Comparison of ENCODE assay signal across 8 cellular contexts in the genomic region with DNA sequence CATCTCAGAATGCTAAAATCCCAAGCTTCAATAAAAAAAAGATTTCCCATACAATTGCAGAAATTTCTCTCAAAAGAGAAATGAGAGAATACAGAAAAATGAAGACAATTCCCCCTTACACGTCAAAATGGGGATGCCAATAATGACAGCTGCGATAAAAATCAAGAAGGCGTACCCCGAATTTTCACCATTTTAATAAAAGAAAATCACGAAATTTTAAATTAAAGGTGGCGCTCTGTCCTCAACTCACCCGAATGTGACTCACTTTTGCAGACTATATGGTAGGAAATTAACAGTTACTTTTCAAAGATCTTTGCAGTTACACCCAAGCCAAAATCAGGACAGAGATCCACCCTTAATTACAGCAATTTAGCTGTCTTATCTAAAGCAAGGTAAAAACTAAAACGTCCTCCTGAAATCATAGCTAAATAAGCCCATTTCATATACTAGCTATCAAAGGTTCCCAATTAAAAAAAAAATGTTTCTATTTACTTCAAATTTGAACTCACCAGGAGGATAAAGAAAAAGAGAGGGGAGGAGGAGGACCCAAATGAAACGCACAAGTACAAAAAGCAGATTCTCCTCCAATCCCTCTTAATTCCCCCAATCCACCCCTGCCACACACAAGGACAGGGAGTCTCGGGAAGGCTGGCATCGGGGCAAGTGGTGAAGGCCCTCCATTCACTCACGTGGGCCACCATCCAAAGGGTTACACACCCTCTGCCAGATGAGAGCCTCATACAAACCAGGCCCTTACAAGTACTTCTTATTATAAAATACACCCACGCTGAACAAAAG. TPM values are rescaled to one million over a fixed set of nuclear protein-coding genes. Genes with fewer than 3 reads are reported as not detected.
A peak's percentile ranks its signal among the peaks of the same experiment; 100 is the strongest.
DNase-seq lines count a peak whose midpoint lies in the region; ATAC-seq and TF ChIP-seq lines count a peak whose summit lies in the region.

No MANE protein-coding gene starts in this region.

- H3K27ac ChIP-seq in sigmoid colon: peak overlapping the region; percentile 97 to 100 (median 98)

- H3K9me3 ChIP-seq in sigmoid colon: no peaks in the 10 kb centered on the region

- peak; percentile 34 for DNase-seq in COLO668 (lab: John Stamatoyannopoulos, UW; ENCODE audit: unreplicated experiment)
- DNase-seq in HT1080 (ENCODE audit: low read depth): peak; percentile 61
- DNase-seq in WTC11 (ENCODE audit: low spot score): no peak
- peak; percentile 32 for DNase-seq in glomerular visceral epithelial cell (ENCODE audit: extremely low spot score)
- peak; percentile 70 for DNase-seq in sigmoid colon
- DNase-seq in NCI-H187 (lab: John Stamatoyannopoulos, UW): no peak

- POLR2A ChIA-PET in WTC11 (lab: Charles Lee): no interaction called here

- H3K4me3 ChIP-seq in sigmoid colon: peak overlapping the region; percentile 87 to 95 (median 90)

- H3K27me3 Mint-ChIP-seq in WTC11 (ENCODE audit: low read depth): peaks cover 46% of the 10 kb centered on the region

- intact Hi-C loops in sigmoid colon (cut with DNase I): loop anchor here (5.0 to 10.0 kb wide), 4 partner anchors 241 to 1148 kb away; partner anchors contain the start of gene DUSP6

- ATAC-seq in WTC11: no peak
- ATAC-seq in HG03095 (IDR thresholded peaks at IDR 0.05; ENCODE audit: unreplicated experiment): no peak
- ATAC-seq in GM21526 (IDR thresholded peaks at IDR 0.05; ENCODE audit: low FRiP score, unreplicated experiment): no peak

- peaks cover 0 to 27% (median 15%) of the 10 kb centered on the region in 4 donors for H3K4me1 ChIP-seq in sigmoid colon

- no peak for TF ChIP-seq EP300 in sigmoid colon (IDR thresholded peaks at IDR 0.05)

- no peaks in the 10 kb centered on the region for H3K36me3 Mint-ChIP-seq in WTC11

- H3K4me1 Mint-ChIP-seq in WTC11: peaks cover 13% of the 10 kb centered on the region

- TF ChIP-seq CTCF in WTC11 (IDR thresholded peaks at IDR 0.05) (no peak), sigmoid colon (IDR thresholded peaks at IDR 0.05) (no peak)

- H3K36me3 ChIP-seq in sigmoid colon: no peaks in the 10 kb centered on the region

- TF ChIP-seq POLR2A in sigmoid colon (IDR thresholded peaks at IDR 0.05): no peak

- H3K9me3 Mint-ChIP-seq in WTC11: no peaks in the 10 kb centered on the region

- 46 to 63% methylated on average over 13 of the region's 13 CpGs for WGBS in sigmoid colon, 2 donors

- H3K27ac Mint-ChIP-seq in WTC11: no peak overlapping the region

- CTCF ChIA-PET in WTC11 (lab: Charles Lee): interaction anchor here (0.9 kb wide), 1 partner anchor 8 kb away, joined by 3 read pairs; no protein-coding TSS in a partner anchor

- H3K27me3 ChIP-seq in sigmoid colon: no peaks in the 10 kb centered on the region

- peak overlapping the region; percentile 96 for H3K4me3 Mint-ChIP-seq in WTC11

TF ChIP-seq in WTC11, 78 proteins besides CTCF, POLR2A, EP300 and RAD21 (continues in another document):
- TF ChIP-seq FOXK1 (CRISPR knock-in tag; IDR thresholded peaks at IDR 0.05) (no peak), AFF4 (CRISPR knock-in tag; IDR thresholded peaks at IDR 0.05; ENCODE audit: borderline replicate concordance) (no peak), ZNF317 (CRISPR knock-in tag; IDR thresholded peaks at IDR 0.05; ENCODE audit: borderline replicate concordance, low read depth) (no peak), PRRX2 (CRISPR knock-in tag; IDR thresholded peaks at IDR 0.05) (no peak), GABPB1 (CRISPR knock-in tag; IDR thresholded peaks at IDR 0.05) (no peak), NFE2L1 (CRISPR knock-in tag; IDR thresholded peaks at IDR 0.05) (no peak)
- TF ChIP-seq, protein P1, sequence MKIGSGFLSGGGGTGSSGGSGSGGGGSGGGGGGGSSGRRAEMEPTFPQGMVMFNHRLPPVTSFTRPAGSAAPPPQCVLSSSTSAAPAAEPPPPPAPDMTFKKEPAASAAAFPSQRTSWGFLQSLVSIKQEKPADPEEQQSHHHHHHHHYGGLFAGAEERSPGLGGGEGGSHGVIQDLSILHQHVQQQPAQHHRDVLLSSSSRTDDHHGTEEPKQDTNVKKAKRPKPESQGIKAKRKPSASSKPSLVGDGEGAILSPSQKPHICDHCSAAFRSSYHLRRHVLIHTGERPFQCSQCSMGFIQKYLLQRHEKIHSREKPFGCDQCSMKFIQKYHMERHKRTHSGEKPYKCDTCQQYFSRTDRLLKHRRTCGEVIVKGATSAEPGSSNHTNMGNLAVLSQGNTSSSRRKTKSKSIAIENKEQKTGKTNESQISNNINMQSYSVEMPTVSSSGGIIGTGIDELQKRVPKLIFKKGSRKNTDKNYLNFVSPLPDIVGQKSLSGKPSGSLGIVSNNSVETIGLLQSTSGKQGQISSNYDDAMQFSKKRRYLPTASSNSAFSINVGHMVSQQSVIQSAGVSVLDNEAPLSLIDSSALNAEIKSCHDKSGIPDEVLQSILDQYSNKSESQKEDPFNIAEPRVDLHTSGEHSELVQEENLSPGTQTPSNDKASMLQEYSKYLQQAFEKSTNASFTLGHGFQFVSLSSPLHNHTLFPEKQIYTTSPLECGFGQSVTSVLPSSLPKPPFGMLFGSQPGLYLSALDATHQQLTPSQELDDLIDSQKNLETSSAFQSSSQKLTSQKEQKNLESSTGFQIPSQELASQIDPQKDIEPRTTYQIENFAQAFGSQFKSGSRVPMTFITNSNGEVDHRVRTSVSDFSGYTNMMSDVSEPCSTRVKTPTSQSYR (CRISPR knock-in tag; IDR thresholded peaks at IDR 0.05): no peak
- TF ChIP-seq, protein P2, sequence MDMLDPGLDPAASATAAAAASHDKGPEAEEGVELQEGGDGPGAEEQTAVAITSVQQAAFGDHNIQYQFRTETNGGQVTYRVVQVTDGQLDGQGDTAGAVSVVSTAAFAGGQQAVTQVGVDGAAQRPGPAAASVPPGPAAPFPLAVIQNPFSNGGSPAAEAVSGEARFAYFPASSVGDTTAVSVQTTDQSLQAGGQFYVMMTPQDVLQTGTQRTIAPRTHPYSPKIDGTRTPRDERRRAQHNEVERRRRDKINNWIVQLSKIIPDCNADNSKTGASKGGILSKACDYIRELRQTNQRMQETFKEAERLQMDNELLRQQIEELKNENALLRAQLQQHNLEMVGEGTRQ (CRISPR knock-in tag; IDR thresholded peaks at IDR 0.05): no peak
- TF ChIP-seq, protein P3, sequence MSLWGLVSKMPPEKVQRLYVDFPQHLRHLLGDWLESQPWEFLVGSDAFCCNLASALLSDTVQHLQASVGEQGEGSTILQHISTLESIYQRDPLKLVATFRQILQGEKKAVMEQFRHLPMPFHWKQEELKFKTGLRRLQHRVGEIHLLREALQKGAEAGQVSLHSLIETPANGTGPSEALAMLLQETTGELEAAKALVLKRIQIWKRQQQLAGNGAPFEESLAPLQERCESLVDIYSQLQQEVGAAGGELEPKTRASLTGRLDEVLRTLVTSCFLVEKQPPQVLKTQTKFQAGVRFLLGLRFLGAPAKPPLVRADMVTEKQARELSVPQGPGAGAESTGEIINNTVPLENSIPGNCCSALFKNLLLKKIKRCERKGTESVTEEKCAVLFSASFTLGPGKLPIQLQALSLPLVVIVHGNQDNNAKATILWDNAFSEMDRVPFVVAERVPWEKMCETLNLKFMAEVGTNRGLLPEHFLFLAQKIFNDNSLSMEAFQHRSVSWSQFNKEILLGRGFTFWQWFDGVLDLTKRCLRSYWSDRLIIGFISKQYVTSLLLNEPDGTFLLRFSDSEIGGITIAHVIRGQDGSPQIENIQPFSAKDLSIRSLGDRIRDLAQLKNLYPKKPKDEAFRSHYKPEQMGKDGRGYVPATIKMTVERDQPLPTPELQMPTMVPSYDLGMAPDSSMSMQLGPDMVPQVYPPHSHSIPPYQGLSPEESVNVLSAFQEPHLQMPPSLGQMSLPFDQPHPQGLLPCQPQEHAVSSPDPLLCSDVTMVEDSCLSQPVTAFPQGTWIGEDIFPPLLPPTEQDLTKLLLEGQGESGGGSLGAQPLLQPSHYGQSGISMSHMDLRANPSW (CRISPR knock-in tag; conservative IDR thresholded peaks at IDR 0.05; ENCODE audit: low read depth): no peak
- TF ChIP-seq, protein P4, sequence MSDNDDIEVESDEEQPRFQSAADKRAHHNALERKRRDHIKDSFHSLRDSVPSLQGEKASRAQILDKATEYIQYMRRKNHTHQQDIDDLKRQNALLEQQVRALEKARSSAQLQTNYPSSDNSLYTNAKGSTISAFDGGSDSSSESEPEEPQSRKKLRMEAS (CRISPR knock-in tag; IDR thresholded peaks at IDR 0.05): no peak

RNA-seq across cellular contexts. Expression of gene ATP2B1, which starts 1.9 kb away (rescaled TPM):
- 61.0 and 70.0 TPM in 2 replicates for total RNA-seq in HT1080 (2014; rRNA removed; shearing (Covaris generic))
- 23.2 and 28.2 TPM in 2 replicates for polyA plus RNA-seq in HT1080 (2015; cell fraction: cytosol; rRNA removed)
- 53.7 and 67.6 TPM in 2 replicates for polyA plus RNA-seq in HT1080 (2015; cell fraction: nucleus; rRNA removed)
- total RNA-seq in WTC11 (2021): 29.6 to 31.7 TPM (median 31.3 TPM) in 3 replicates
- 10 to 100 TPM; 27.6 to 39.1 (median 34.4) TPM for total RNA-seq in sigmoid colon
- 10 to 100 TPM in 1 of 3 donors, 1 to 10 TPM in 2; 4.8 to 21.4 (median 5.5) TPM for polyA plus RNA-seq in sigmoid colon

Comparison
In these comparisons a context has a peak if more than half of its experiments do, and no peak if none do; other contexts are left out.
1. DNase-seq: peak in COLO668 (single experiment), HT1080 (single experiment), glomerular visceral epithelial cell (single experiment) and sigmoid colon (single experiment); none in WTC11 (single experiment) and NCI-H187 (0 of 2).